Comparison of ENCODE assay signal across 41 cellular contexts in the genomic region with DNA sequence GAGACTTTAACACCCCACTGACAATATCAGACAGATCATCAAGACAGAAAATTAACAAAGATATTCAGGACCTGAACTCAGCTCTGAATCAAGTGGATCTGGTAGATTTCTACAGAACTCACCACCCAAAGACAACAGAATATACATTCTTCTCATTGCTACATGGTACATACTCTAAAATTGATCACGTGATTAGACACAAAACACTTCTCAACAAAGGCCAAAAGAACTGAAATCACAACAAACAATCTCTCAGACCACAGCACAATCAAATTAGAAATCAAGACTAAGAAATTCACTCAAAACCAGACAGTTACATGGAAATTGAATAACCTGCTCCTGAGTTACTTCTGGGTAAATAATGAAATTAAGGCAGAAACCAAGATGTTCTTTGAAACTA. TPM values are rescaled to one million over a fixed set of nuclear protein-coding genes. Genes with fewer than 3 reads are reported as not detected.
"Had no signal": no experiment of that assay in that cellular context is flagged by ENCODE, and none has a peak within 500 bp of the region (broad histone marks: within the 10 kb centered on the region; RNA-seq: fewer than 3 reads in every experiment).

No MANE protein-coding gene starts in this region.

- H3K4me1 ChIP-seq: ascending aorta, body of pancreas had no signal

- DNase-seq: activated B cell treated with CpG ODN at 0.5 μM for 24 hours; activated CD4-positive, alpha-beta memory T cell treated with anti-CD3 and anti-CD28 coated beads for 36 hours; activated CD4-positive, alpha-beta T cell treated with anti-CD3 and anti-CD28 coated beads for 4 hours; activated CD4-positive, alpha-beta T cell treated with anti-CD3 and anti-CD28 coated beads, Interleukin-2, amount 10 ng/mL, durations not matched to agents 24 days and 14 days; activated CD4-positive, alpha-beta T cell treated with anti-CD3 and anti-CD28 coated beads, Interleukin-2, amount 50 U/mL, for 1 hour; activated CD4-positive, alpha-beta T cell treated with anti-CD3 and anti-CD28 coated beads, Interleukin-2, amount 50 U/mL, for 4 hours; activated CD4-positive, CD25-positive, alpha-beta regulatory T cell treated with anti-CD3 and anti-CD28 coated beads, Interleukin-2, amount 50 U/mL, for 72 hours; activated CD8-positive, alpha-beta memory T cell treated with anti-CD3 and anti-CD28 coated beads, Interleukin-2, amount 50 U/mL, for 4 hours; activated CD8-positive, alpha-beta T cell treated with anti-CD3 and anti-CD28 coated beads for 36 hours; activated effector memory CD4-positive, alpha-beta T cell treated with Interleukin-2 at 50 U/mL for 16 hours; activated gamma-delta T cell; activated naive CD4-positive, alpha-beta T cell treated with anti-CD3 and anti-CD28 coated beads, Interleukin-2, amount 10 ng/mL, durations not matched to agents 7 days and 5 days; activated naive CD4-positive, alpha-beta T cell treated with Interleukin-2 at 50 U/mL for 16 hours; activated naive CD8-positive, alpha-beta T cell treated with anti-CD3 and anti-CD28 coated beads, Interleukin-2, amount 10 ng/mL, durations not matched to agents 7 days and 5 days; activated naive CD8-positive, alpha-beta T cell treated with anti-CD3 and anti-CD28 coated beads, Interleukin-2, amount 50 U/mL, for 24 hours; activated T-cell treated with anti-CD3 and anti-CD28 coated beads for 4 hours; activated T-cell treated with anti-CD3 and anti-CD28 coated beads, Interleukin-2, amount 50 U/mL, for 1 hour; activated T-cell treated with anti-CD3 and anti-CD28 coated beads, Interleukin-2, amount 50 U/mL, for 4 hours; activated T-cell treated with anti-CD3 and anti-CD28 coated beads, Interleukin-2, amount 50 U/mL, for 72 hours; amygdala; anterior cingulate cortex; body of pancreas; caudate nucleus; cerebellar nuclear complex; T-helper 1 cell; T-helper 2 cell; T-helper 9 cell had no signal

- H3K9me3 ChIP-seq: body of pancreas had no signal

- H3K4me1 Mint-ChIP-seq: activated B cell treated with CpG ODN at 0.5 μM for 24 hours; activated CD4-positive, alpha-beta T cell treated with anti-CD3 and anti-CD28 coated beads, Interleukin-2, amount 10 ng/mL, durations not matched to agents 24 days and 14 days; activated naive CD4-positive, alpha-beta T cell treated with anti-CD3 and anti-CD28 coated beads, Interleukin-2, amount 10 ng/mL, durations not matched to agents 7 days and 5 days; activated naive CD4-positive, alpha-beta T cell treated with anti-CD3 and anti-CD28 coated beads, Interleukin-2, amount 50 U/mL, for 24 hours; activated naive CD8-positive, alpha-beta T cell treated with anti-CD3 and anti-CD28 coated beads, Interleukin-2, amount 10 ng/mL, durations not matched to agents 7 days and 5 days; activated naive CD8-positive, alpha-beta T cell treated with anti-CD3 and anti-CD28 coated beads, Interleukin-2, amount 50 U/mL, for 24 hours; activated T-helper 17 cell treated with anti-CD3 and anti-CD28 coated beads, Interleukin-2, amount 50 U/mL, for 72 hours; central memory CD8-positive, alpha-beta T cell had no signal

- H3K9me3 Mint-ChIP-seq: activated B cell treated with CpG ODN at 0.5 μM for 24 hours; activated CD4-positive, alpha-beta T cell treated with anti-CD3 and anti-CD28 coated beads, Interleukin-2, amount 10 ng/mL, durations not matched to agents 24 days and 14 days; activated naive CD4-positive, alpha-beta T cell treated with anti-CD3 and anti-CD28 coated beads, Interleukin-2, amount 50 U/mL, for 24 hours; activated naive CD8-positive, alpha-beta T cell treated with anti-CD3 and anti-CD28 coated beads, Interleukin-2, amount 10 ng/mL, durations not matched to agents 7 days and 5 days; activated T-helper 17 cell treated with anti-CD3 and anti-CD28 coated beads, Interleukin-2, amount 50 U/mL, for 72 hours had no signal

- FAIRE-seq: bronchial epithelial cell, TTC549 had no signal

- H3K27ac ChIP-seq: ascending aorta, body of pancreas, cardiac muscle cell, VCaP had no signal

- H3K4me3 ChIP-seq: ascending aorta, body of pancreas, cardiac muscle cell had no signal

- ATAC-seq: activated CD8-positive, alpha-beta T cell treated with anti-CD3 and anti-CD28 coated beads for 36 hours; activated naive CD8-positive, alpha-beta T cell treated with anti-CD3 and anti-CD28 coated beads, Interleukin-2, amount 50 U/mL, for 24 hours; activated T-cell treated with anti-CD3 and anti-CD28 coated beads, Interleukin-2, amount 50 U/mL, for 4 hours; activated T-cell treated with anti-CD3 and anti-CD28 coated beads, Interleukin-2, amount 50 U/mL, for 72 hours; activated T-helper 17 cell treated with anti-CD3 and anti-CD28 coated beads, Interleukin-2, amount 50 U/mL, for 72 hours; body of pancreas had no signal

- H3K36me3 Mint-ChIP-seq: activated CD4-positive, alpha-beta memory T cell treated with anti-CD3 and anti-CD28 coated beads for 36 hours; activated naive CD4-positive, alpha-beta T cell treated with anti-CD3 and anti-CD28 coated beads, Interleukin-2, amount 10 ng/mL, durations not matched to agents 7 days and 5 days; activated naive CD4-positive, alpha-beta T cell treated with anti-CD3 and anti-CD28 coated beads, Interleukin-2, amount 50 U/mL, for 24 hours; activated naive CD8-positive, alpha-beta T cell; activated naive CD8-positive, alpha-beta T cell treated with anti-CD3 and anti-CD28 coated beads, Interleukin-2, amount 10 ng/mL, durations not matched to agents 7 days and 5 days had no signal

- H3K4me3 Mint-ChIP-seq: activated B cell treated with CpG ODN at 0.5 μM for 24 hours; activated CD4-positive, alpha-beta memory T cell treated with anti-CD3 and anti-CD28 coated beads for 36 hours; activated CD4-positive, alpha-beta T cell treated with anti-CD3 and anti-CD28 coated beads, Interleukin-2, amount 10 ng/mL, durations not matched to agents 24 days and 14 days; activated CD8-positive, alpha-beta T cell treated with anti-CD3 and anti-CD28 coated beads for 36 hours; activated naive CD4-positive, alpha-beta T cell treated with anti-CD3 and anti-CD28 coated beads, Interleukin-2, amount 10 ng/mL, durations not matched to agents 7 days and 5 days; activated naive CD4-positive, alpha-beta T cell treated with anti-CD3 and anti-CD28 coated beads, Interleukin-2, amount 50 U/mL, for 24 hours; activated naive CD8-positive, alpha-beta T cell; activated naive CD8-positive, alpha-beta T cell treated with anti-CD3 and anti-CD28 coated beads, Interleukin-2, amount 10 ng/mL, durations not matched to agents 7 days and 5 days; activated naive CD8-positive, alpha-beta T cell treated with anti-CD3 and anti-CD28 coated beads, Interleukin-2, amount 50 U/mL, for 24 hours; activated T-cell treated with anti-CD3 and anti-CD28 coated beads, Interleukin-2, amount 50 U/mL, for 4 hours; activated T-cell treated with anti-CD3 and anti-CD28 coated beads, Interleukin-2, amount 50 U/mL, for 72 hours; activated T-helper 1 cell treated with anti-CD3 and anti-CD28 coated beads, Interleukin-12 subunit alpha, Interleukin-12 subunit beta, Interleukin-2, Interleukin-4 antibody, amounts not matched to agents 30 ng/mL and 10 ng/mL and 1 ng/mL, durations not matched to agents 14 hours and 24 hours and 36 hours; activated T-helper 17 cell treated with anti-CD3 and anti-CD28 coated beads, Interleukin-2, amount 50 U/mL, for 72 hours; central memory CD8-positive, alpha-beta T cell; T-helper 1 cell treated with Interleukin-12 subunit alpha and Interleukin-12 subunit beta and Interleukin-4 antibody, amounts not matched to agents 30 μg/mL and 1 μg/mL, for 36 hours; T-helper 2 cell treated with Interferon-gamma antibody and Interleukin-4, amounts not matched to agents 5 μg/mL and 100 μg/mL, for 36 hours had no signal

- H3K27me3 ChIP-seq: ascending aorta, body of pancreas, cardiac muscle cell had no signal

- H3K36me3 ChIP-seq: ascending aorta, cardiac muscle cell had no signal

- H3K27ac Mint-ChIP-seq: activated B cell treated with CpG ODN at 0.5 μM for 24 hours; activated CD4-positive, alpha-beta memory T cell treated with anti-CD3 and anti-CD28 coated beads for 36 hours; activated CD4-positive, alpha-beta T cell treated with anti-CD3 and anti-CD28 coated beads, Interleukin-2, amount 10 ng/mL, durations not matched to agents 24 days and 14 days; activated CD8-positive, alpha-beta T cell treated with anti-CD3 and anti-CD28 coated beads for 36 hours; activated naive CD4-positive, alpha-beta T cell treated with anti-CD3 and anti-CD28 coated beads, Interleukin-2, amount 10 ng/mL, durations not matched to agents 7 days and 5 days; activated naive CD4-positive, alpha-beta T cell treated with anti-CD3 and anti-CD28 coated beads, Interleukin-2, amount 50 U/mL, for 24 hours; activated naive CD8-positive, alpha-beta T cell; activated naive CD8-positive, alpha-beta T cell treated with anti-CD3 and anti-CD28 coated beads, Interleukin-2, amount 10 ng/mL, durations not matched to agents 7 days and 5 days; activated naive CD8-positive, alpha-beta T cell treated with anti-CD3 and anti-CD28 coated beads, Interleukin-2, amount 50 U/mL, for 24 hours; activated T-cell treated with anti-CD3 and anti-CD28 coated beads, Interleukin-2, amount 50 U/mL, for 72 hours; activated T-helper 1 cell treated with anti-CD3 and anti-CD28 coated beads, Interleukin-12 subunit alpha, Interleukin-12 subunit beta, Interleukin-2, Interleukin-4 antibody, amounts not matched to agents 30 ng/mL and 10 ng/mL and 1 ng/mL, durations not matched to agents 14 hours and 24 hours and 36 hours; activated T-helper 17 cell treated with anti-CD3 and anti-CD28 coated beads, Interleukin-2, amount 50 U/mL, for 72 hours; T-helper 1 cell treated with Interleukin-12 subunit alpha and Interleukin-12 subunit beta and Interleukin-4 antibody, amounts not matched to agents 30 μg/mL and 1 μg/mL, for 36 hours; T-helper 2 cell treated with Interferon-gamma antibody and Interleukin-4, amounts not matched to agents 5 μg/mL and 100 μg/mL, for 36 hours had no signal

- H3K27me3 Mint-ChIP-seq: activated B cell treated with CpG ODN at 0.5 μM for 24 hours; activated CD4-positive, alpha-beta memory T cell treated with anti-CD3 and anti-CD28 coated beads for 36 hours; activated CD4-positive, alpha-beta T cell treated with anti-CD3 and anti-CD28 coated beads, Interleukin-2, amount 10 ng/mL, durations not matched to agents 24 days and 14 days; activated CD8-positive, alpha-beta T cell treated with anti-CD3 and anti-CD28 coated beads for 36 hours; activated naive CD4-positive, alpha-beta T cell treated with anti-CD3 and anti-CD28 coated beads, Interleukin-2, amount 10 ng/mL, durations not matched to agents 7 days and 5 days; activated naive CD4-positive, alpha-beta T cell treated with anti-CD3 and anti-CD28 coated beads, Interleukin-2, amount 50 U/mL, for 24 hours; activated naive CD8-positive, alpha-beta T cell; activated naive CD8-positive, alpha-beta T cell treated with anti-CD3 and anti-CD28 coated beads, Interleukin-2, amount 10 ng/mL, durations not matched to agents 7 days and 5 days; activated naive CD8-positive, alpha-beta T cell treated with anti-CD3 and anti-CD28 coated beads, Interleukin-2, amount 50 U/mL, for 24 hours; activated T-helper 17 cell treated with anti-CD3 and anti-CD28 coated beads, Interleukin-2, amount 50 U/mL, for 72 hours; central memory CD8-positive, alpha-beta T cell had no signal

RNA-seq across cellular contexts. Expression of a gene that starts 49.6 kb away (rescaled TPM):
- total RNA-seq: activated B cell treated with CpG ODN at 0.5 μM for 24 hours; activated CD4-positive, alpha-beta memory T cell treated with anti-CD3 and anti-CD28 coated beads for 36 hours; activated CD4-positive, alpha-beta T cell treated with anti-CD3 and anti-CD28 coated beads, Interleukin-2, amount 10 ng/mL, durations not matched to agents 24 days and 14 days; activated CD8-positive, alpha-beta memory T cell treated with anti-CD3 and anti-CD28 coated beads for 36 hours; activated CD8-positive, alpha-beta T cell treated with anti-CD3 and anti-CD28 coated beads for 36 hours; activated naive CD8-positive, alpha-beta T cell treated with anti-CD3 and anti-CD28 coated beads, Interleukin-2, amount 10 ng/mL, durations not matched to agents 7 days and 5 days; activated T-cell treated with anti-CD3 and anti-CD28 coated beads, Interleukin-2, amount 50 U/mL, for 4 hours; activated T-helper 1 cell treated with anti-CD3 and anti-CD28 coated beads, Interleukin-12 subunit alpha, Interleukin-12 subunit beta, Interleukin-2, Interleukin-4 antibody, amounts not matched to agents 30 ng/mL and 10 ng/mL and 1 ng/mL, durations not matched to agents 14 hours and 24 hours and 36 hours; activated T-helper 17 cell treated with anti-CD3 and anti-CD28 coated beads, Interleukin-2, amount 50 U/mL, for 72 hours; ascending aorta; chondrocyte had no signal
